Comparison of ENCODE assay signal across 18 cellular contexts in genomic region chr10:50635286-50635685, GRCh38. TPM values are rescaled to one million over a fixed set of nuclear protein-coding genes. Genes with fewer than 3 reads are reported as not detected.
DNase-seq lines count a peak whose midpoint lies in the region; ATAC-seq lines count a peak whose summit lies in the region.
"Had no signal": no experiment of that assay in that cellular context is flagged by ENCODE, and none has a peak within 500 bp of the region (broad histone marks: within the 10 kb centered on the region; RNA-seq: fewer than 3 reads in every experiment).

No MANE protein-coding gene starts in this region.

- H3K4me1 Mint-ChIP-seq in CD4-positive, CD25-positive, alpha-beta regulatory T cell, result peaks cover 17 to 45% (median 30%) of the 10 kb centered on the region in 4 donors
- H3K4me1 Mint-ChIP-seq in natural killer cell treated with Interleukin-12 subunit alpha and Interleukin-12 subunit beta and Interleukin-15 and Interleukin-18, amount 100 ng/mL, for 72 hours (ENCODE audit: low read depth in 2 of 2), result peaks cover 23 to 29% of the 10 kb centered on the region in 2 donors

- no peaks in the 10 kb centered on the region for H3K27me3 ChIP-seq in CD4-positive, CD25-positive, alpha-beta regulatory T cell (ENCODE audit: control insufficient read depth, insufficient read depth, low read length)
- H3K27me3 ChIP-seq: upper lobe of right lung had no signal

- H3K27me3 Mint-ChIP-seq in CD4-positive, CD25-positive, alpha-beta regulatory T cell, result no peaks in the 10 kb centered on the region
- H3K27me3 Mint-ChIP-seq in natural killer cell treated with Interleukin-12 subunit alpha and Interleukin-12 subunit beta and Interleukin-15 and Interleukin-18, amount 100 ng/mL, for 72 hours, result peaks cover 8% of the 10 kb centered on the region in 2 donors
- H3K27me3 Mint-ChIP-seq: CD4-positive, alpha-beta T cell had no signal

- H3K4me3 Mint-ChIP-seq in CD4-positive, CD25-positive, alpha-beta regulatory T cell, result peak overlapping the region in 3 of 4 donors; percentile 21 to 67 (median 27)
- H3K4me3 Mint-ChIP-seq in natural killer cell treated with Interleukin-12 subunit alpha and Interleukin-12 subunit beta and Interleukin-15 and Interleukin-18, amount 100 ng/mL, for 72 hours, result peak overlapping the region; percentile 48
- H3K4me3 Mint-ChIP-seq: CD4-positive, alpha-beta T cell; stimulated activated effector memory CD8-positive, alpha-beta T cell treated with anti-CD3 and anti-CD28 coated beads, Interleukin-12 subunit alpha, Interleukin-12 subunit beta, amount 100 ng/mL, for 72 hours had no signal

- no peak overlapping the region for H3K27ac Mint-ChIP-seq in CD4-positive, CD25-positive, alpha-beta regulatory T cell
- H3K27ac Mint-ChIP-seq in natural killer cell treated with Interleukin-12 subunit alpha and Interleukin-12 subunit beta and Interleukin-15 and Interleukin-18, amount 100 ng/mL, for 72 hours, result peak overlapping the region in 1 of 2 donors; percentile 19
- H3K27ac Mint-ChIP-seq: stimulated activated effector memory CD8-positive, alpha-beta T cell treated with anti-CD3 and anti-CD28 coated beads, Interleukin-12 subunit alpha, Interleukin-12 subunit beta, amount 100 ng/mL, for 72 hours had no signal

- DNase-seq in CD4-positive, CD25-positive, alpha-beta regulatory T cell, result no peak
- DNase-seq in M059J (ENCODE audit: low read depth), result peak; percentile 86
- peak; percentile 42 for DNase-seq in dedifferentiated amniotic fluid mesenchymal stem cell (ENCODE audit: extremely low spot score)
- DNase-seq in natural killer cell treated with Interleukin-12 subunit alpha and Interleukin-12 subunit beta and Interleukin-15 and Interleukin-18, amount 100 ng/mL, for 72 hours (ENCODE audit: low spot score), result no peak
- DNase-seq in NK-92 (lab: John Stamatoyannopoulos, UW; ENCODE audit: unreplicated experiment), result no peak
- no peak for DNase-seq in NCI-H1694 (lab: John Stamatoyannopoulos, UW)
- DNase-seq in Right ventricle myocardium superior, result no peak
- no peak for DNase-seq in MV-4-11 (lab: John Stamatoyannopoulos, UW)
- DNase-seq: activated T-cell treated with anti-CD3 and anti-CD28 coated beads, Interleukin-2, amount 50 U/mL, for 1 hour; CD4-positive, alpha-beta T cell; kidney; NCI-H1417 treated with DMSO at 0.1 percent for 48 hours; NCI-H510A treated with DMSO at 0.1 percent for 48 hours; stimulated activated CD4-positive, alpha-beta T cell treated with anti-CD3 and anti-CD28 coated beads, Interleukin-4, amount 100 ng/mL, for 4 hours; upper lobe of right lung had no signal

- H3K4me1 ChIP-seq in CD4-positive, CD25-positive, alpha-beta regulatory T cell (ENCODE audit: control insufficient read depth, insufficient read depth, low read length, poor library complexity, severe bottlenecking), result peaks cover 26% of the 10 kb centered on the region
- H3K4me1 ChIP-seq: upper lobe of right lung had no signal

- H3K27ac ChIP-seq in CD4-positive, CD25-positive, alpha-beta regulatory T cell (ENCODE audit: insufficient read depth, low read length, poor library complexity, severe bottlenecking), result no peak overlapping the region
- H3K27ac ChIP-seq: upper lobe of right lung had no signal

- H3K36me3 ChIP-seq in CD4-positive, CD25-positive, alpha-beta regulatory T cell (ENCODE audit: control insufficient read depth, insufficient read depth, low read length), result no peaks in the 10 kb centered on the region
- H3K36me3 ChIP-seq: upper lobe of right lung had no signal

- H3K9me3 ChIP-seq in CD4-positive, CD25-positive, alpha-beta regulatory T cell (ENCODE audit: control insufficient read depth in 2 of 2, low read length in 2 of 2), result no peaks in the 10 kb centered on the region
- H3K9me3 ChIP-seq: upper lobe of right lung had no signal

- H3K36me3 Mint-ChIP-seq in CD4-positive, CD25-positive, alpha-beta regulatory T cell, result no peaks in the 10 kb centered on the region
- no peaks in the 10 kb centered on the region for H3K36me3 Mint-ChIP-seq in natural killer cell treated with Interleukin-12 subunit alpha and Interleukin-12 subunit beta and Interleukin-15 and Interleukin-18, amount 100 ng/mL, for 72 hours
- H3K36me3 Mint-ChIP-seq: stimulated activated effector memory CD8-positive, alpha-beta T cell treated with anti-CD3 and anti-CD28 coated beads, Interleukin-12 subunit alpha, Interleukin-12 subunit beta, amount 100 ng/mL, for 72 hours had no signal

- no peak overlapping the region for H3K4me3 ChIP-seq in CD4-positive, CD25-positive, alpha-beta regulatory T cell (ENCODE audit: low read depth, low read length)
- H3K4me3 ChIP-seq: upper lobe of right lung had no signal

- intact Hi-C loops in Right ventricle myocardium superior (cut with DNase I), result no loop called here

- no peaks in the 10 kb centered on the region for H3K9me3 Mint-ChIP-seq in CD4-positive, CD25-positive, alpha-beta regulatory T cell
- no peaks in the 10 kb centered on the region for H3K9me3 Mint-ChIP-seq in natural killer cell treated with Interleukin-12 subunit alpha and Interleukin-12 subunit beta and Interleukin-15 and Interleukin-18, amount 100 ng/mL, for 72 hours
- H3K9me3 Mint-ChIP-seq: CD4-positive, alpha-beta T cell; stimulated activated effector memory CD8-positive, alpha-beta T cell treated with anti-CD3 and anti-CD28 coated beads, Interleukin-12 subunit alpha, Interleukin-12 subunit beta, amount 100 ng/mL, for 72 hours had no signal

- no peak for ATAC-seq in CD4-positive, CD25-positive, alpha-beta regulatory T cell (ENCODE audit: low read depth in 2 of 2)
- no peak for ATAC-seq in natural killer cell treated with Interleukin-12 subunit alpha and Interleukin-12 subunit beta and Interleukin-15 and Interleukin-18, amount 100 ng/mL, for 72 hours
- no peak for ATAC-seq in Right ventricle myocardium superior (ENCODE audit: poor library complexity)
- ATAC-seq: activated CD4-positive, CD25-positive, alpha-beta regulatory T cell treated with anti-CD3 and anti-CD28 coated beads, Interleukin-2, amount 50 U/mL, for 24 hours; Panc1; stimulated activated effector memory CD8-positive, alpha-beta T cell treated with anti-CD3 and anti-CD28 coated beads, Interleukin-12 subunit alpha, Interleukin-12 subunit beta, amount 100 ng/mL, for 72 hours; upper lobe of right lung had no signal

RNA-seq across cellular contexts. Expression of gene SGMS1, which starts 11.5 kb away (rescaled TPM):
- 241 TPM for total RNA-seq in CD4-positive, CD25-positive, alpha-beta regulatory T cell
- polyA plus RNA-seq in CD4-positive, CD25-positive, alpha-beta regulatory T cell, result 10 to 100 TPM; 25.7 to 34.3 (median 31.4) TPM
- total RNA-seq in M059J (2014; rRNA removed; shearing (Covaris generic)), result 21.0 and 23.1 TPM in 2 replicates
- total RNA-seq in natural killer cell treated with Interleukin-12 subunit alpha and Interleukin-12 subunit beta and Interleukin-15 and Interleukin-18, amount 100 ng/mL, for 72 hours, result 10 to 100 TPM; 31.6 to 49.0 TPM
- total RNA-seq in Right ventricle myocardium superior, result 18.3 TPM

Comparison
In these comparisons a context has a peak if more than half of its experiments do, and no peak if none do; other contexts are left out.
1. DNase-seq: peak in M059J (single experiment) and dedifferentiated amniotic fluid mesenchymal stem cell (single experiment); none in CD4-positive, CD25-positive, alpha-beta regulatory T cell (0 of 3), natural killer cell treated with Interleukin-12 subunit alpha and Interleukin-12 subunit beta and Interleukin-15 and Interleukin-18, amount 100 ng/mL, for 72 hours (single experiment), NK-92 (single experiment), NCI-H1694 (single experiment), Right ventricle myocardium superior (single experiment) and MV-4-11 (single experiment).